Comparison of ENCODE assay signal across 8 cellular contexts in the genomic region with DNA sequence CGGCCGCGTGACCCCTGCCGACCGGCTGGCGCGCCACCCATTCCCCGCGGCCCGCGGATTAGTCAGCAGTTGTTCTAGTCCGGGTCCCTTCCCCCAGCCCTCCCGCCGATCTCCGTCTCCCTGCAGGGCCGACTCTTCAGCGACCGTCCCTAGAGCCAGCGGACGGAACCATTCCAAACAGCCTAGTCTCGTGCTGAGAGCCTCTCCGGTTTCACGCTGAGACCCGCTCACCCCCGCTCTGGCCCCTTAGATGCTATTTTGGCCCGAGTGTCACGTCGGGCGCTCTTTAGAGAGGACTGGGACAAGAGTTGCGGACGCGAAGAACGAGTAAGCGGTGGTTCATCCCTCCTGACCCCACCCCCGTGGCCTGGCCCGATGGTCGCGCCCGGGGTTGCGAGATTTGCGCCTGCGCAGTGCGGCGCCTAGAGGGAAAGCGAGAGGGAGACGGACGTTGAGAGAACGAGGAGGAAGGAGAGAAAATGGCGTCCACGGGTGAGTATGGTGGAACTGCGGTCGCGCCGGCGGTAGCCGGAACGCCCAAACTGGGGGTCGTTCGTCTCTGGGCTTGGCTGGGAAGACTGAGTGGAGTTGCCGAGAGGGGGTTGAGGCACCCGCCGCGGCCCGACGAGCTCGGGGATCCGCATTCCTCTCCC. TPM values are rescaled to one million over a fixed set of nuclear protein-coding genes. Genes with fewer than 3 reads are reported as not detected.
DNase-seq lines count a peak whose midpoint lies in the region; ATAC-seq lines count a peak whose summit lies in the region.

A gene with protein sequence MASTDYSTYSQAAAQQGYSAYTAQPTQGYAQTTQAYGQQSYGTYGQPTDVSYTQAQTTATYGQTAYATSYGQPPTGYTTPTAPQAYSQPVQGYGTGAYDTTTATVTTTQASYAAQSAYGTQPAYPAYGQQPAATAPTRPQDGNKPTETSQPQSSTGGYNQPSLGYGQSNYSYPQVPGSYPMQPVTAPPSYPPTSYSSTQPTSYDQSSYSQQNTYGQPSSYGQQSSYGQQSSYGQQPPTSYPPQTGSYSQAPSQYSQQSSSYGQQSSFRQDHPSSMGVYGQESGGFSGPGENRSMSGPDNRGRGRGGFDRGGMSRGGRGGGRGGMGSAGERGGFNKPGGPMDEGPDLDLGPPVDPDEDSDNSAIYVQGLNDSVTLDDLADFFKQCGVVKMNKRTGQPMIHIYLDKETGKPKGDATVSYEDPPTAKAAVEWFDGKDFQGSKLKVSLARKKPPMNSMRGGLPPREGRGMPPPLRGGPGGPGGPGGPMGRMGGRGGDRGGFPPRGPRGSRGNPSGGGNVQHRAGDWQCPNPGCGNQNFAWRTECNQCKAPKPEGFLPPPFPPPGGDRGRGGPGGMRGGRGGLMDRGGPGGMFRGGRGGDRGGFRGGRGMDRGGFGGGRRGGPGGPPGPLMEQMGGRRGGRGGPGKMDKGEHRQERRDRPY (plus strand): TSS at position 411 of the 653 bp plus-strand sequence. CDS start 69 bp downstream, at position 480.
A gene (minus strand): TSS at position 124 of the 653 bp plus-strand sequence. CDS start 2,355 bp downstream, outside the sequence.

- peaks cover 64% of the 10 kb centered on the region for H3K36me3 ChIP-seq in BLaER1

- H3K27ac ChIP-seq in BLaER1, result peak within 1 kb of the TSS; percentile 100

- H3K4me1 Mint-ChIP-seq in activated CD4-positive, alpha-beta T cell treated with anti-CD3 and anti-CD28 coated beads, Interleukin-2, amount 10 ng/mL, durations not matched to agents 7 days and 5 days, result peaks cover 40% of the 10 kb centered on the region

- POLR2A ChIA-PET in activated CD4-positive, alpha-beta T cell treated with anti-CD3 and anti-CD28 coated beads, Interleukin-2, amount 10 ng/mL, durations not matched to agents 7 days and 5 days (lab: Charles Lee), result no interaction called here

- H3K9ac ChIP-seq in BLaER1, result peak within 1 kb of the TSS; percentile 100

- peaks cover 62% of the 10 kb centered on the region for H4K20me1 ChIP-seq in BLaER1

- ATAC-seq in GM19351 (IDR thresholded peaks at IDR 0.05; ENCODE audit: unreplicated experiment) (peak; percentile 75), HG03520 (IDR thresholded peaks at IDR 0.05; ENCODE audit: unreplicated experiment) (peak; percentile 77)

- peak within 1 kb of the TSS; percentile 87 for H3K4me3 ChIP-seq in BLaER1

- CTCF ChIA-PET in activated CD4-positive, alpha-beta T cell treated with anti-CD3 and anti-CD28 coated beads, Interleukin-2, amount 10 ng/mL, durations not matched to agents 7 days and 5 days (lab: Charles Lee), result interaction anchor here (0.6 kb wide), 1 partner anchor 1623 kb away, joined by 4 read pairs; no protein-coding TSS in a partner anchor

- H3K36me3 Mint-ChIP-seq in activated CD4-positive, alpha-beta T cell treated with anti-CD3 and anti-CD28 coated beads, Interleukin-2, amount 10 ng/mL, durations not matched to agents 7 days and 5 days (ENCODE audit: low read depth), result peaks cover 49% of the 10 kb centered on the region

- H3K27me3 Mint-ChIP-seq in activated CD4-positive, alpha-beta T cell treated with anti-CD3 and anti-CD28 coated beads, Interleukin-2, amount 10 ng/mL, durations not matched to agents 7 days and 5 days, result no peaks in the 10 kb centered on the region

- peak within 1 kb of the TSS; percentile 99 for H3K4me2 ChIP-seq in BLaER1

- H3K27ac Mint-ChIP-seq in activated CD4-positive, alpha-beta T cell treated with anti-CD3 and anti-CD28 coated beads, Interleukin-2, amount 10 ng/mL, durations not matched to agents 7 days and 5 days, result peak within 1 kb of the TSS; percentile 100

- H3K9me3 Mint-ChIP-seq in activated CD4-positive, alpha-beta T cell treated with anti-CD3 and anti-CD28 coated beads, Interleukin-2, amount 10 ng/mL, durations not matched to agents 7 days and 5 days, result no peaks in the 10 kb centered on the region

- no peaks in the 10 kb centered on the region for H3K9me3 ChIP-seq in BLaER1

- H3K27me3 ChIP-seq in BLaER1, result no peaks in the 10 kb centered on the region

- H3K4me3 Mint-ChIP-seq in activated CD4-positive, alpha-beta T cell treated with anti-CD3 and anti-CD28 coated beads, Interleukin-2, amount 10 ng/mL, durations not matched to agents 7 days and 5 days, result peak within 1 kb of the TSS; percentile 82

- peaks cover 78% of the 10 kb centered on the region for H3K4me1 ChIP-seq in BLaER1

- DNase-seq in NCI-H69 (lab: John Stamatoyannopoulos, UW) (peak; percentile 98), cortex of kidney (lab: John Stamatoyannopoulos, UW) (peak; percentile 88), left kidney (ENCODE audit: low read depth, low spot score) (peak; percentile 98)
- DNase-seq in activated CD4-positive, alpha-beta T cell treated with anti-CD3 and anti-CD28 coated beads, Interleukin-2, amount 10 ng/mL, durations not matched to agents 7 days and 5 days, result peak; percentile 94
- DNase-seq in stimulated activated CD4-positive, alpha-beta T cell treated with anti-CD3 and anti-CD28 coated beads, Interleukin-1b, Interleukin-23, amount 100 ng/mL, for 48 hours, result peak; percentile 95

RNA-seq across cellular contexts. Expression of the first gene that starts in this region (rescaled TPM):
- 100 to 1,000 TPM; 329 to 400 TPM for total RNA-seq in activated CD4-positive, alpha-beta T cell treated with anti-CD3 and anti-CD28 coated beads, Interleukin-2, amount 10 ng/mL, durations not matched to agents 7 days and 5 days

RNA-seq across cellular contexts. Expression of the second gene that starts in this region (rescaled TPM):
- 10 to 100 TPM; 31.2 to 33.0 TPM for total RNA-seq in activated CD4-positive, alpha-beta T cell treated with anti-CD3 and anti-CD28 coated beads, Interleukin-2, amount 10 ng/mL, durations not matched to agents 7 days and 5 days

Comparison
In these comparisons a context has a peak if more than half of its experiments do, and no peak if none do; other contexts are left out.
1. Peak in every context shown above with its lines: DNase-seq, ATAC-seq, H3K4me3 ChIP-seq and H3K27ac ChIP-seq.